In the genomic region with DNA sequence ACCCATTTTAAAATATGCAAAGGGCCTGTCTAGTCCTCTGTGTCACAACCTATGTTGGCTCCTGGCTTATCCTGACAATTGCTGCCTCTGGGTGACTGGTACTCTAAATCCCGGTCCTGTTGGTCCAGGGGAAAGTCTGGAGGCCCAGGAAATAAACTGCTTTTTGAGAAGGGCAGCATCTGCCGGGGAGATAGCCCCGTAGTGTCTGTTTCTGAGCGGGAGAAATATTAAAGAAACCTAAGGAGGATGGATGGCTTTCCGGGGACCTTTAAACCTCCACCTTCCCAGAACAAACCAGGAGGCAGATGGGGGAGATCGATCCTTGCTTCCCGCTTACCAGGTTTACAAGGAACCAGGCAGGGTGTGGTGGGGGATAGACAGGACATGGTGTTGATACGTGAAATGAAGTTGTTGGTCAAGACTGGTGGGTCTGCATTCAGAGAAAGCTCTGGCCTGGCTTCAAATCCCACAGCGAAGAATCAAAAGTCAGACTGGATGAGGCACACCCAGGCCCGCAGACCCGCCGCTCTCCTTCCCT, we compare ENCODE assay signal across 6 cellular contexts. TPM values are rescaled to one million over a fixed set of nuclear protein-coding genes. Genes with fewer than 3 reads are reported as not detected.
A peak's percentile ranks its signal among the peaks of the same experiment; 100 is the strongest.
DNase-seq lines count a peak whose midpoint lies in the region; ATAC-seq and TF ChIP-seq lines count a peak whose summit lies in the region.

No MANE protein-coding gene starts in this region.

- no peak for TF ChIP-seq CTCF in esophagus squamous epithelium (IDR thresholded peaks at IDR 0.05)

- H3K4me1 ChIP-seq in SJCRH30 (peaks cover 21% of the 10 kb centered on the region), esophagus squamous epithelium (peaks cover 7 to 54% (median 11%) of the 10 kb centered on the region in 3 donors), skeletal muscle tissue (ENCODE audit: control insufficient read depth in 3 of 3, insufficient read depth in 3 of 3, low read length in 3 of 3) (peaks cover 4 to 29% (median 5%) of the 10 kb centered on the region in 3 donors)

- H3K9ac ChIP-seq in skeletal muscle tissue (ENCODE audit: low read depth in 1 of 3, low read length in 3 of 3), result peak overlapping the region in 1 of 3 donors; percentile 79

- intact Hi-C loops in esophagus squamous epithelium (cut with DNase I), result loop anchor here (5.0 kb wide), 1 partner anchor 36 kb away; a partner anchor contains a TSS

- H3K27me3 ChIP-seq in SJCRH30 (no peaks in the 10 kb centered on the region), esophagus squamous epithelium (peaks cover 0 to 51% (median 0%) of the 10 kb centered on the region in 4 donors), skeletal muscle tissue (ENCODE audit: control insufficient read depth in 3 of 3, insufficient read depth in 3 of 3, low read length in 3 of 3) (peaks cover 0 to 50% (median 47%) of the 10 kb centered on the region in 3 donors)

- TF ChIP-seq POLR2A in esophagus squamous epithelium (IDR thresholded peaks at IDR 0.05), result no peak

- no peaks in the 10 kb centered on the region for H3K36me3 ChIP-seq in SJCRH30
- no peaks in the 10 kb centered on the region for H3K36me3 ChIP-seq in esophagus squamous epithelium
- no peaks in the 10 kb centered on the region for H3K36me3 ChIP-seq in skeletal muscle tissue (ENCODE audit: control insufficient read depth in 3 of 3, insufficient read depth in 3 of 3, low read length in 3 of 3)

- WGBS in esophagus squamous epithelium, 2 donors, result 17 to 27% methylated on average over 9 of the region's 12 CpGs

- H3K4me3 ChIP-seq in SJCRH30, result peak overlapping the region; percentile 88
- peak overlapping the region; percentile 53 to 80 (median 72) for H3K4me3 ChIP-seq in esophagus squamous epithelium
- peak overlapping the region; percentile 15 to 91 (median 45) for H3K4me3 ChIP-seq in skeletal muscle tissue (ENCODE audit: low read length in 3 of 3)

- no peaks in the 10 kb centered on the region for H3K9me3 ChIP-seq in SJCRH30 (replicated peaks)
- H3K9me3 ChIP-seq in esophagus squamous epithelium, result no peaks in the 10 kb centered on the region
- H3K9me3 ChIP-seq in skeletal muscle tissue (ENCODE audit: control insufficient read depth in 3 of 3, low read length in 3 of 3), result no peaks in the 10 kb centered on the region

- no peak for ATAC-seq in HG02970 (IDR thresholded peaks at IDR 0.05; ENCODE audit: low FRiP score, unreplicated experiment)

- DNase-seq in SJCRH30 (peak in 1 of 2 experiments; percentile 40), esophagus squamous epithelium (lab: John Stamatoyannopoulos, UW) (no peak), NCI-H526 (lab: John Stamatoyannopoulos, UW) (no peak), NCI-H1048 (lab: John Stamatoyannopoulos, UW) (no peak)

- H3K27ac ChIP-seq in SJCRH30, result peak overlapping the region; percentile 90
- peak overlapping the region; percentile 91 to 95 (median 93) for H3K27ac ChIP-seq in esophagus squamous epithelium
- H3K27ac ChIP-seq in skeletal muscle tissue (ENCODE audit: low read depth, low read length), result peak overlapping the region; percentile 62

RNA-seq across cellular contexts. Expression of a gene that starts 3.8 kb away (rescaled TPM):
- 5.9 and 7.6 TPM in 2 replicates for total RNA-seq in SJCRH30 (2014; rRNA removed; shearing (Covaris generic))
- 10 to 100 TPM in 3 of 4 donors, 1 to 10 TPM in 1; 9.2 to 24.2 (median 17.1) TPM for total RNA-seq in esophagus squamous epithelium
- total RNA-seq in skeletal muscle tissue, result 3.1 TPM

RNA-seq across cellular contexts. Expression of a gene that starts 10.3 kb away (rescaled TPM):
- total RNA-seq in SJCRH30 (2014; rRNA removed; shearing (Covaris generic)), result not detected in 2 replicates
- total RNA-seq in esophagus squamous epithelium (under 1 TPM in 1 of 4 donors, not detected in 3; 0.19 TPM), skeletal muscle tissue (not detected)

RNA-seq across cellular contexts. Expression of a gene that starts 37.0 kb away (rescaled TPM):
- total RNA-seq in SJCRH30 (2014; rRNA removed; shearing (Covaris generic)), result 3.7 and 4.3 TPM in 2 replicates
- 1 to 10 TPM in 3 of 4 donors, under 1 TPM in 1; 0.27 to 2.9 (median 1.8) TPM for total RNA-seq in esophagus squamous epithelium
- total RNA-seq in skeletal muscle tissue, result 1.0 TPM

RNA-seq across cellular contexts. Expression of a gene that starts 48.9 kb away (rescaled TPM):
- 7.4 and 8.8 TPM in 2 replicates for total RNA-seq in SJCRH30 (2014; rRNA removed; shearing (Covaris generic))
- total RNA-seq in esophagus squamous epithelium (10 to 100 TPM in 1 of 4 donors, 1 to 10 TPM in 3; 2.5 to 11.1 (median 5.8) TPM), skeletal muscle tissue (4.2 TPM)

RNA-seq across cellular contexts. Expression of a gene that starts 52.5 kb away (rescaled TPM):
- total RNA-seq in SJCRH30 (2014; rRNA removed; shearing (Covaris generic)), result 0.51 and 0.61 TPM in 2 replicates
- total RNA-seq in esophagus squamous epithelium, result not detected
- not detected for total RNA-seq in skeletal muscle tissue
